9 cellular contexts compared by ENCODE assay signal in the genomic region with DNA sequence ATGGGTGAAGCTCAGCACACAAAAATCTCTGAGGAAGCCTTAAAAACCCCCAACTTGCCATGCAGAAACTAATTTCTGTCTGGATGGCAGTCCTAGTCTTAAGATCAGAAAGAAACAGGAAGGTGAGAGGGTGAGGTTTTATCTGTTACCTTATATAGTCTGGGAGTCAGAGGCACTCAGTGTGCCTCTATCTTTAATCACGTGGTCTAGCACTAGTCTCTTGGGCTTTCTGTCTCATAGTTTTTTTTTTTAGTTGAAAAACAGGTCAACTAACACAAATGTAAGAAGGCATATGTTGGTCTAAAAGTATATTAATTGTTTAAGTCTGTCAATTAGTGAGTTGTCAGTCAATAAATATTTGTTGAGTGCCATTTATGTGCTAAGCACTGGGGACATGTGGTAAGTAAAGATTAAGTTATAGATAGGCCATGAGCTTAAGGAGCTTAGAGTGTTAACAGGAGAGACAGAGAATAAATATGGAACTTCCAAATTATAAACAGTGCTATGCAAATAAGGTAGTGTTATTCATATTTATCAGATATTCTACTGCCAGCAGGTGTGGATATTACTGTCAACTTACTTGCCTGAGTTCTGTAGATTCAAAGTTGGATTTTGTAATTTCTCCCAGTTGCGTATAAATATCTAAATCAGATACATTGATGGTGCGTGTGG. TPM values are rescaled to one million over a fixed set of nuclear protein-coding genes. Genes with fewer than 3 reads are reported as not detected.
A peak's percentile ranks its signal among the peaks of the same experiment; 100 is the strongest.
DNase-seq lines count a peak whose midpoint lies in the region; ATAC-seq and TF ChIP-seq lines count a peak whose summit lies in the region.
"Had no signal": no experiment of that assay in that cellular context is flagged by ENCODE, and none has a peak within 500 bp of the region (broad histone marks: within the 10 kb centered on the region; RNA-seq: fewer than 3 reads in every experiment).

No MANE protein-coding gene starts in this region.

- no peaks in the 10 kb centered on the region for H3K27me3 ChIP-seq in naive thymus-derived CD4-positive, alpha-beta T cell (ENCODE audit: control insufficient read depth in 2 of 2, insufficient read depth in 2 of 2, low read length in 2 of 2)
- no peaks in the 10 kb centered on the region for H3K27me3 ChIP-seq in effector memory CD4-positive, alpha-beta T cell (replicated peaks; ENCODE audit: control insufficient read depth, insufficient read depth, low read length, poor library complexity, severe bottlenecking)

- intact Hi-C loops in naive thymus-derived CD4-positive, alpha-beta T cell (cut with micrococcal nuclease) = loop anchor here (2.0 to 5.0 kb wide), 3 partner anchors 32 to 60 kb away; a partner anchor contains a TSS
- intact Hi-C loops in cardiac septum (cut with DNase I) = no loop called here

- CTCF ChIA-PET in naive thymus-derived CD4-positive, alpha-beta T cell (lab: Charles Lee) = interaction anchor here (0.6 to 1.2 kb wide), 2 partner anchors 38 to 540 kb away, joined by 3 read pairs; a partner anchor contains a TSS

- POLR2A ChIA-PET in naive thymus-derived CD4-positive, alpha-beta T cell (lab: Charles Lee) = interaction anchor here (2.5 kb wide), 1 partner anchor 10 kb away, joined by 7 read pairs; no protein-coding TSS in a partner anchor

- no peaks in the 10 kb centered on the region for H3K9me3 Mint-ChIP-seq in IgD-negative memory B cell
- H3K9me3 Mint-ChIP-seq in naive thymus-derived CD4-positive, alpha-beta T cell = peaks cover 0 to 11% (median 0%) of the 10 kb centered on the region in 11 donors

- peak overlapping the region; percentile 27 for H3K27ac ChIP-seq in naive thymus-derived CD4-positive, alpha-beta T cell (ENCODE audit: low read depth, low read length)
- H3K27ac ChIP-seq in effector memory CD4-positive, alpha-beta T cell (ENCODE audit: insufficient read depth, low read length, poor library complexity, severe bottlenecking) = no peak overlapping the region

- DNase-seq in naive thymus-derived CD4-positive, alpha-beta T cell = no peak
- no peak for DNase-seq in stimulated activated CD4-positive, alpha-beta T cell treated with anti-CD3 and anti-CD28 coated beads, Interleukin-1b, Interleukin-23, amount 100 ng/mL, for 48 hours
- DNase-seq in effector memory CD4-positive, alpha-beta T cell = no peak
- no peak for DNase-seq in cardiac septum (ENCODE audit: low spot score)
- DNase-seq: stimulated activated CD4-positive, alpha-beta T cell treated with anti-CD3 and anti-CD28 coated beads, Interleukin-12 subunit alpha, Interleukin-12 subunit beta, amount 100 ng/mL, for 4 hours had no signal

- no peaks in the 10 kb centered on the region for H3K36me3 ChIP-seq in naive thymus-derived CD4-positive, alpha-beta T cell (ENCODE audit: control insufficient read depth in 2 of 3, insufficient read depth in 3 of 3, low read length in 3 of 3)
- no peaks in the 10 kb centered on the region for H3K36me3 ChIP-seq in effector memory CD4-positive, alpha-beta T cell (ENCODE audit: control insufficient read depth, insufficient read depth, low read length)

- H3K9me3 ChIP-seq in naive thymus-derived CD4-positive, alpha-beta T cell (ENCODE audit: control insufficient read depth in 2 of 3, low read length in 3 of 3) = no peaks in the 10 kb centered on the region
- no peaks in the 10 kb centered on the region for H3K9me3 ChIP-seq in effector memory CD4-positive, alpha-beta T cell (ENCODE audit: control insufficient read depth, low read length)

- H3K4me1 Mint-ChIP-seq in IgD-negative memory B cell = peaks cover 41 to 52% (median 46%) of the 10 kb centered on the region in 3 donors
- peaks cover 18 to 52% (median 38%) of the 10 kb centered on the region in 7 donors for H3K4me1 Mint-ChIP-seq in naive thymus-derived CD4-positive, alpha-beta T cell

- H3K4me1 ChIP-seq in naive thymus-derived CD4-positive, alpha-beta T cell (ENCODE audit: control insufficient read depth in 2 of 2, insufficient read depth in 2 of 2, low read length in 2 of 2) = peaks cover 11 to 20% of the 10 kb centered on the region in 2 donors
- H3K4me1 ChIP-seq in effector memory CD4-positive, alpha-beta T cell (ENCODE audit: control insufficient read depth, insufficient read depth, low read length, poor library complexity, severe bottlenecking) = peaks cover 3% of the 10 kb centered on the region

- H3K4me3 ChIP-seq in naive thymus-derived CD4-positive, alpha-beta T cell (ENCODE audit: low read length) = no peak overlapping the region
- no peak overlapping the region for H3K4me3 ChIP-seq in effector memory CD4-positive, alpha-beta T cell (ENCODE audit: insufficient read depth, low read depth, low read length, poor library complexity, severe bottlenecking)

- ATAC-seq in GM18867 (IDR thresholded peaks at IDR 0.05; ENCODE audit: unreplicated experiment) = peak; percentile 74
- ATAC-seq in GM21825 (IDR thresholded peaks at IDR 0.05; ENCODE audit: unreplicated experiment) = peak; percentile 82
- ATAC-seq in naive thymus-derived CD4-positive, alpha-beta T cell = peak; percentile 73
- ATAC-seq in SK-N-SH treated with all-trans-retinoic acid at 6 μM for 48 hours = no peak

- no peaks in the 10 kb centered on the region for H3K27me3 Mint-ChIP-seq in IgD-negative memory B cell
- no peaks in the 10 kb centered on the region for H3K27me3 Mint-ChIP-seq in naive thymus-derived CD4-positive, alpha-beta T cell

- peak overlapping the region; percentile 86 to 97 (median 92) for H3K27ac Mint-ChIP-seq in IgD-negative memory B cell
- H3K27ac Mint-ChIP-seq in naive thymus-derived CD4-positive, alpha-beta T cell = peak overlapping the region; percentile 29 to 86 (median 68)

- H3K36me3 Mint-ChIP-seq in IgD-negative memory B cell = peaks cover 15% of the 10 kb centered on the region
- H3K36me3 Mint-ChIP-seq in naive thymus-derived CD4-positive, alpha-beta T cell = peaks cover 0 to 4% (median 1%) of the 10 kb centered on the region in 5 donors

- H3K4me3 Mint-ChIP-seq in IgD-negative memory B cell = peak overlapping the region; percentile 67 to 93 (median 78)
- peak overlapping the region; percentile 24 to 63 (median 48) for H3K4me3 Mint-ChIP-seq in naive thymus-derived CD4-positive, alpha-beta T cell

TF ChIP-seq in SK-N-SH treated with all-trans-retinoic acid at 6 μM for 48 hours, 23 proteins besides CTCF, POLR2A, EP300 and RAD21:
- TF ChIP-seq BACH2 (CRISPR knock-in tag; IDR thresholded peaks at IDR 0.05; ENCODE audit: borderline replicate concordance) (no peak), ZFP3 (CRISPR knock-in tag; IDR thresholded peaks at IDR 0.05) (no peak), TCF4 (CRISPR knock-in tag; IDR thresholded peaks at IDR 0.05; ENCODE audit: borderline replicate concordance) (no peak)
- TF ChIP-seq, protein P1, sequence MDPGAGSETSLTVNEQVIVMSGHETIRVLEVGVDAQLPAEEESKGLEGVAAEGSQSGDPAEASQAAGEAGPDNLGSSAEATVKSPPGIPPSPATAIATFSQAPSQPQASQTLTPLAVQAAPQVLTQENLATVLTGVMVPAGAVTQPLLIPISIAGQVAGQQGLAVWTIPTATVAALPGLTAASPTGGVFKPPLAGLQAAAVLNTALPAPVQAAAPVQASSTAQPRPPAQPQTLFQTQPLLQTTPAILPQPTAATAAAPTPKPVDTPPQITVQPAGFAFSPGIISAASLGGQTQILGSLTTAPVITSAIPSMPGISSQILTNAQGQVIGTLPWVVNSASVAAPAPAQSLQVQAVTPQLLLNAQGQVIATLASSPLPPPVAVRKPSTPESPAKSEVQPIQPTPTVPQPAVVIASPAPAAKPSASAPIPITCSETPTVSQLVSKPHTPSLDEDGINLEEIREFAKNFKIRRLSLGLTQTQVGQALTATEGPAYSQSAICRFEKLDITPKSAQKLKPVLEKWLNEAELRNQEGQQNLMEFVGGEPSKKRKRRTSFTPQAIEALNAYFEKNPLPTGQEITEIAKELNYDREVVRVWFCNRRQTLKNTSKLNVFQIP (CRISPR knock-in tag; IDR thresholded peaks at IDR 0.05; ENCODE audit: borderline replicate concordance, low read depth) = no peak

RNA-seq across cellular contexts. Expression of a gene that starts 6.9 kb away (rescaled TPM):
- polyA plus RNA-seq in IgD-negative memory B cell = 122 TPM
- total RNA-seq in naive thymus-derived CD4-positive, alpha-beta T cell = 100 to 1,000 TPM in 1 of 5 experiments, 10 to 100 TPM in 1, 1 to 10 TPM in 2, not detected in 1; 7.8 to 223 (median 15.7) TPM
- polyA plus RNA-seq in naive thymus-derived CD4-positive, alpha-beta T cell = under 1 TPM; 0.33 to 0.38 TPM
- total RNA-seq in cardiac septum = 9.8 TPM
